Comparison of ENCODE assay signal across 1 cellular context in genomic region chr1:44802306-44803061, GRCh38.
TF ChIP-seq lines count a peak whose summit lies in the region.

No MANE protein-coding gene starts in this region.

TF ChIP-seq in GM12878, 131 proteins besides CTCF, POLR2A, EP300 and RAD21:
- no peak for TF ChIP-seq BRCA1 (IDR thresholded peaks at IDR 0.05; ENCODE audit: low read depth, low read length)
- no peak for TF ChIP-seq CUX1 (IDR thresholded peaks at IDR 0.05; ENCODE audit: insufficient replicate concordance, low read depth, low read length)
- peak; percentile 74; the same call in 1 of the 2 replicates for TF ChIP-seq PKNOX1 (IDR thresholded peaks at IDR 0.05)
- TF ChIP-seq FOXK2 (IDR thresholded peaks at IDR 0.05): no peak
- TF ChIP-seq SIX5 (IDR thresholded peaks at IDR 0.05; ENCODE audit: low read depth, low read length, severe bottlenecking): no peak
- 0 out of 2 replicates have a peak, but pooled peaks have one; percentile 37 for TF ChIP-seq TCF12 (IDR thresholded peaks at IDR 0.05; ENCODE audit: low read depth, low read length)
- TF ChIP-seq ZBTB11 (CRISPR knock-in tag; IDR thresholded peaks at IDR 0.05): no peak
- TF ChIP-seq ATF2 (IDR thresholded peaks at IDR 0.05; ENCODE audit: low read length): no peak
- TF ChIP-seq ZNF274 (IDR thresholded peaks at IDR 0.05; ENCODE audit: insufficient read depth, insufficient read length): no peak
- TF ChIP-seq BCL11A (IDR thresholded peaks at IDR 0.05; ENCODE audit: low read depth, low read length): no peak
- TF ChIP-seq RCOR1 (conservative IDR thresholded peaks at IDR 0.05; ENCODE audit: low read depth, low read length): no peak
- TF ChIP-seq CHD2 (IDR thresholded peaks at IDR 0.05; ENCODE audit: borderline replicate concordance, low read depth, low read length): no peak
- TF ChIP-seq PBX3 (IDR thresholded peaks at IDR 0.05; ENCODE audit: insufficient replicate concordance, low read depth, low read length): peak; percentile 32
- 0 out of 2 replicates have a peak, but pooled peaks have one; percentile 82 for TF ChIP-seq HDGF (IDR thresholded peaks at IDR 0.05)
- TF ChIP-seq EGR1 (IDR thresholded peaks at IDR 0.05; ENCODE audit: borderline replicate concordance in 1 of 2, low read depth in 2 of 2, low read length in 2 of 2): 0 out of 3 replicates have a peak, but pooled peaks of 1 of the 2 experiments have one; percentile 14
- TF ChIP-seq BHLHE40 (IDR thresholded peaks at IDR 0.05; ENCODE audit: borderline replicate concordance in 1 of 2, low read depth in 2 of 2, low read length in 1 of 2): 0 out of 4 replicates have a peak, but pooled peaks of 1 of the 2 experiments have one; percentile 23
- no peak for TF ChIP-seq ZNF217 (IDR thresholded peaks at IDR 0.05)
- no peak for TF ChIP-seq TARDBP (IDR thresholded peaks at IDR 0.05; ENCODE audit: borderline replicate concordance)
- no peak for TF ChIP-seq CBX5 (IDR thresholded peaks at IDR 0.05; ENCODE audit: low read depth)
- no peak; the same call in 1 of the 2 replicates for TF ChIP-seq DPF2 (IDR thresholded peaks at IDR 0.05)
